Comparison of ENCODE assay signal across 18 cellular contexts in the genomic region with DNA sequence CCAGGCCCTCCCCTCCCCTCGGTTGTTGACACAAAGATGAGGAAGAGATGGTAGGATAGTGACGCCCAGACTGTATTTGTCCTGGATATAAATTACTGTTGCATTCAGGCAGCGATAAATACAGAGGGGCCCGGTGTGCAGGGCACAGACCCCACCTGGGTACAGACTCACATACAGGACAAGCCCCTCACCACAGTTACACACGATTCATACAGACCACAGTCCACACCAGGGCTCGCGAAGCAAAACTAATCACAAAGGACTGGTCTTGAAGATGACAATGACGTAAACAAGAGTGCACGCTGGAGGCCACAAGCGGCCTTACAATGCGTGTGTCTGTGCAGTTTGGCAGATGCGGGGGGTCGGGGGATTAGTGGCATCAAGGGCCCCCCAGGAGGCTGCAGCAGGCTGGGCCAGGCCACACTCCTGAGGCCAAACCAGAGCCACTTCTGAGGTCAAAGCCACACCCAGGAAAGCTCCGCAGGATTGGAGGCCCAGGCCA. TPM values are rescaled to one million over a fixed set of nuclear protein-coding genes. Genes with fewer than 3 reads are reported as not detected.
DNase-seq lines count a peak whose midpoint lies in the region; ATAC-seq and TF ChIP-seq lines count a peak whose summit lies in the region.
"Had no signal": no experiment of that assay in that cellular context is flagged by ENCODE, and none has a peak within 500 bp of the region (broad histone marks: within the 10 kb centered on the region; RNA-seq: fewer than 3 reads in every experiment).

No MANE protein-coding gene starts in this region.

- H3K36me3 Mint-ChIP-seq in WTC11: no peaks in the 10 kb centered on the region
- H3K36me3 Mint-ChIP-seq in glutamatergic neuron (ENCODE audit: unreplicated experiment): peaks cover 5% of the 10 kb centered on the region
- H3K36me3 Mint-ChIP-seq in stimulated activated memory B cell treated with anti-CD40 and anti-IgM and Interleukin-4, amounts not matched to agents 10 μg/mL and 1 μg/mL and 100 μg/mL, for 72 hours: peaks cover 45% of the 10 kb centered on the region

- H3K4me3 Mint-ChIP-seq in WTC11: no peak overlapping the region
- H3K4me3 Mint-ChIP-seq in glutamatergic neuron (ENCODE audit: unreplicated experiment): no peak overlapping the region
- no peak overlapping the region for H3K4me3 Mint-ChIP-seq in stimulated activated memory B cell treated with anti-CD40 and anti-IgM and Interleukin-4, amounts not matched to agents 10 μg/mL and 1 μg/mL and 100 μg/mL, for 72 hours

- ATAC-seq in WTC11 (no peak), sciatic nerve (no peak)
- no peak for ATAC-seq in stimulated activated memory B cell treated with anti-CD40 and anti-IgM and Interleukin-4, amounts not matched to agents 10 μg/mL and 1 μg/mL and 100 μg/mL, for 72 hours
- ATAC-seq: GM12878 had no signal

- POLR2A ChIA-PET in WTC11 (lab: Charles Lee): interaction anchor here (0.6 kb wide), 1 partner anchor 17 kb away, joined by 4 read pairs; no protein-coding TSS in a partner anchor

- H3K27ac Mint-ChIP-seq in WTC11: peak overlapping the region; percentile 42; the same call in 1 of the 2 replicates
- peak overlapping the region; percentile 28 for H3K27ac Mint-ChIP-seq in glutamatergic neuron (ENCODE audit: unreplicated experiment)
- H3K27ac Mint-ChIP-seq in stimulated activated memory B cell treated with anti-CD40 and anti-IgM and Interleukin-4, amounts not matched to agents 10 μg/mL and 1 μg/mL and 100 μg/mL, for 72 hours: no peak overlapping the region

- no peak for TF ChIP-seq CTCF in 22Rv1 (IDR thresholded peaks at IDR 0.05)
- no peak for TF ChIP-seq CTCF in WTC11 (IDR thresholded peaks at IDR 0.05)
- TF ChIP-seq CTCF in glutamatergic neuron (IDR thresholded peaks at IDR 0.05; ENCODE audit: partially characterized antibody, unreplicated experiment): no peak

- CTCF ChIA-PET in WTC11 (lab: Charles Lee): no interaction called here

- no peaks in the 10 kb centered on the region for H3K4me1 Mint-ChIP-seq in WTC11
- peaks cover 2% of the 10 kb centered on the region for H3K4me1 Mint-ChIP-seq in glutamatergic neuron (ENCODE audit: low read depth, unreplicated experiment)
- no peaks in the 10 kb centered on the region for H3K4me1 Mint-ChIP-seq in stimulated activated memory B cell treated with anti-CD40 and anti-IgM and Interleukin-4, amounts not matched to agents 10 μg/mL and 1 μg/mL and 100 μg/mL, for 72 hours

- peak overlapping the region; percentile 44 for H3K27ac ChIP-seq in 22Rv1
- H3K27ac ChIP-seq: A549 had no signal

- no peaks in the 10 kb centered on the region for H3K9me3 Mint-ChIP-seq in WTC11
- H3K9me3 Mint-ChIP-seq in glutamatergic neuron (ENCODE audit: unreplicated experiment): peaks cover 7% of the 10 kb centered on the region
- H3K9me3 Mint-ChIP-seq in stimulated activated memory B cell treated with anti-CD40 and anti-IgM and Interleukin-4, amounts not matched to agents 10 μg/mL and 1 μg/mL and 100 μg/mL, for 72 hours: no peaks in the 10 kb centered on the region

- intact Hi-C loops in sciatic nerve (cut with DNase I): no loop called here

- no peak for DNase-seq in WTC11 (ENCODE audit: low spot score)
- DNase-seq in glutamatergic neuron: no peak
- peak; percentile 36 for DNase-seq in sciatic nerve (ENCODE audit: low spot score)
- DNase-seq in NCI-H2081 (lab: John Stamatoyannopoulos, UW): no peak
- no peak for DNase-seq in midbrain (lab: John Stamatoyannopoulos, UW)
- DNase-seq in NCI-H82 (lab: John Stamatoyannopoulos, UW): no peak
- DNase-seq: DND-41, Karpas-422, MG63, NCI-H1092 treated with DMSO at 0.1 percent for 48 hours, NCI-H2227 treated with DMSO at 0.1 percent for 48 hours, NCI-H524 treated with DMSO at 0.1 percent for 48 hours, SIG-M5 had no signal

- no peaks in the 10 kb centered on the region for H3K27me3 Mint-ChIP-seq in WTC11 (ENCODE audit: low read depth)
- peaks cover 5% of the 10 kb centered on the region for H3K27me3 Mint-ChIP-seq in glutamatergic neuron (ENCODE audit: unreplicated experiment)
- H3K27me3 Mint-ChIP-seq in stimulated activated memory B cell treated with anti-CD40 and anti-IgM and Interleukin-4, amounts not matched to agents 10 μg/mL and 1 μg/mL and 100 μg/mL, for 72 hours: no peaks in the 10 kb centered on the region

TF ChIP-seq in WTC11, 78 proteins besides CTCF, POLR2A, EP300 and RAD21 (continues in another document):
- TF ChIP-seq ZNF396 (CRISPR knock-in tag; IDR thresholded peaks at IDR 0.05; ENCODE audit: borderline replicate concordance) (no peak), NFYB (CRISPR knock-in tag; conservative IDR thresholded peaks at IDR 0.05; ENCODE audit: low read depth) (no peak), JAZF1 (CRISPR knock-in tag; IDR thresholded peaks at IDR 0.05) (no peak), ESRRA (CRISPR knock-in tag; IDR thresholded peaks at IDR 0.05; ENCODE audit: borderline replicate concordance) (no peak), PRRX2 (CRISPR knock-in tag; IDR thresholded peaks at IDR 0.05) (no peak), ZNF317 (CRISPR knock-in tag; IDR thresholded peaks at IDR 0.05; ENCODE audit: borderline replicate concordance, low read depth) (no peak), MXD4 (CRISPR knock-in tag; IDR thresholded peaks at IDR 0.05; ENCODE audit: borderline replicate concordance) (no peak), GTF2I (CRISPR knock-in tag; conservative IDR thresholded peaks at IDR 0.05) (no peak), ZNF219 (CRISPR knock-in tag; IDR thresholded peaks at IDR 0.05; ENCODE audit: borderline replicate concordance) (no peak)
- TF ChIP-seq, protein P1, sequence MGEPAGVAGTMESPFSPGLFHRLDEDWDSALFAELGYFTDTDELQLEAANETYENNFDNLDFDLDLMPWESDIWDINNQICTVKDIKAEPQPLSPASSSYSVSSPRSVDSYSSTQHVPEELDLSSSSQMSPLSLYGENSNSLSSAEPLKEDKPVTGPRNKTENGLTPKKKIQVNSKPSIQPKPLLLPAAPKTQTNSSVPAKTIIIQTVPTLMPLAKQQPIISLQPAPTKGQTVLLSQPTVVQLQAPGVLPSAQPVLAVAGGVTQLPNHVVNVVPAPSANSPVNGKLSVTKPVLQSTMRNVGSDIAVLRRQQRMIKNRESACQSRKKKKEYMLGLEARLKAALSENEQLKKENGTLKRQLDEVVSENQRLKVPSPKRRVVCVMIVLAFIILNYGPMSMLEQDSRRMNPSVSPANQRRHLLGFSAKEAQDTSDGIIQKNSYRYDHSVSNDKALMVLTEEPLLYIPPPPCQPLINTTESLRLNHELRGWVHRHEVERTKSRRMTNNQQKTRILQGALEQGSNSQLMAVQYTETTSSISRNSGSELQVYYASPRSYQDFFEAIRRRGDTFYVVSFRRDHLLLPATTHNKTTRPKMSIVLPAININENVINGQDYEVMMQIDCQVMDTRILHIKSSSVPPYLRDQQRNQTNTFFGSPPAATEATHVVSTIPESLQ (CRISPR knock-in tag; IDR thresholded peaks at IDR 0.05): no peak
- TF ChIP-seq, protein P2, sequence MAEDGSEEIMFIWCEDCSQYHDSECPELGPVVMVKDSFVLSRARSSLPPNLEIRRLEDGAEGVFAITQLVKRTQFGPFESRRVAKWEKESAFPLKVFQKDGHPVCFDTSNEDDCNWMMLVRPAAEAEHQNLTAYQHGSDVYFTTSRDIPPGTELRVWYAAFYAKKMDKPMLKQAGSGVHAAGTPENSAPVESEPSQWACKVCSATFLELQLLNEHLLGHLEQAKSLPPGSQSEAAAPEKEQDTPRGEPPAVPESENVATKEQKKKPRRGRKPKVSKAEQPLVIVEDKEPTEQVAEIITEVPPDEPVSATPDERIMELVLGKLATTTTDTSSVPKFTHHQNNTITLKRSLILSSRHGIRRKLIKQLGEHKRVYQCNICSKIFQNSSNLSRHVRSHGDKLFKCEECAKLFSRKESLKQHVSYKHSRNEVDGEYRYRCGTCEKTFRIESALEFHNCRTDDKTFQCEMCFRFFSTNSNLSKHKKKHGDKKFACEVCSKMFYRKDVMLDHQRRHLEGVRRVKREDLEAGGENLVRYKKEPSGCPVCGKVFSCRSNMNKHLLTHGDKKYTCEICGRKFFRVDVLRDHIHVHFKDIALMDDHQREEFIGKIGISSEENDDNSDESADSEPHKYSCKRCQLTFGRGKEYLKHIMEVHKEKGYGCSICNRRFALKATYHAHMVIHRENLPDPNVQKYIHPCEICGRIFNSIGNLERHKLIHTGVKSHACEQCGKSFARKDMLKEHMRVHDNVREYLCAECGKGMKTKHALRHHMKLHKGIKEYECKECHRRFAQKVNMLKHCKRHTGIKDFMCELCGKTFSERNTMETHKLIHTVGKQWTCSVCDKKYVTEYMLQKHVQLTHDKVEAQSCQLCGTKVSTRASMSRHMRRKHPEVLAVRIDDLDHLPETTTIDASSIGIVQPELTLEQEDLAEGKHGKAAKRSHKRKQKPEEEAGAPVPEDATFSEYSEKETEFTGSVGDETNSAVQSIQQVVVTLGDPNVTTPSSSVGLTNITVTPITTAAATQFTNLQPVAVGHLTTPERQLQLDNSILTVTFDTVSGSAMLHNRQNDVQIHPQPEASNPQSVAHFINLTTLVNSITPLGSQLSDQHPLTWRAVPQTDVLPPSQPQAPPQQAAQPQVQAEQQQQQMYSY (CRISPR knock-in tag; IDR thresholded peaks at IDR 0.05): no peak
- TF ChIP-seq, protein P3, sequence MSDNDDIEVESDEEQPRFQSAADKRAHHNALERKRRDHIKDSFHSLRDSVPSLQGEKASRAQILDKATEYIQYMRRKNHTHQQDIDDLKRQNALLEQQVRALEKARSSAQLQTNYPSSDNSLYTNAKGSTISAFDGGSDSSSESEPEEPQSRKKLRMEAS (CRISPR knock-in tag; IDR thresholded peaks at IDR 0.05): no peak

RNA-seq across cellular contexts. Expression of gene DGKQ, which starts 14.5 kb away (rescaled TPM):
- total RNA-seq in WTC11 (2021) (15.7 to 19.3 TPM (median 16.9 TPM) in 3 replicates), glutamatergic neuron (ENCODE audit: unreplicated experiment) (26.2 TPM), sciatic nerve (9.6 TPM)

RNA-seq across cellular contexts. Expression of gene TMEM175, which starts 26.6 kb away (rescaled TPM):
- total RNA-seq in WTC11 (2021): 6.4 to 10.6 TPM (median 9.2 TPM) in 3 replicates
- 62.7 TPM for total RNA-seq in glutamatergic neuron (ENCODE audit: unreplicated experiment)
- 26.8 TPM for total RNA-seq in sciatic nerve

RNA-seq across cellular contexts. Expression of gene GAK, which starts 26.8 kb away (rescaled TPM):
- total RNA-seq in WTC11 (2021): 108 to 121 TPM (median 108 TPM) in 3 replicates
- 123 TPM for total RNA-seq in glutamatergic neuron (ENCODE audit: unreplicated experiment)
- total RNA-seq in sciatic nerve: 96.6 TPM

RNA-seq across cellular contexts. Expression of gene IDUA, which starts 28.0 kb away (rescaled TPM):
- total RNA-seq in WTC11 (2021): 8.5 to 9.7 TPM (median 8.7 TPM) in 3 replicates
- total RNA-seq in glutamatergic neuron (ENCODE audit: unreplicated experiment): 20.3 TPM
- total RNA-seq in sciatic nerve: 36.7 TPM

RNA-seq across cellular contexts. Expression of gene SLC26A1, which starts 34.3 kb away (rescaled TPM):
- total RNA-seq in WTC11 (2021) (0.14 to 0.85 TPM (median 0.25 TPM) in 3 replicates), glutamatergic neuron (ENCODE audit: unreplicated experiment) (0.54 TPM), sciatic nerve (0.45 TPM)
- total RNA-seq: H1 had no signal
